1 cellular context compared by ENCODE assay signal in genomic region chr13:27427663-27428062, GRCh38.
TF ChIP-seq lines count a peak whose summit lies in the region.

No MANE protein-coding gene starts in this region.

TF ChIP-seq in K562, 482 proteins besides CTCF, POLR2A, EP300 and RAD21:
- TF ChIP-seq TRIM25 (IDR thresholded peaks at IDR 0.05; ENCODE audit: borderline replicate concordance) (no peak), DIDO1 (tag; IDR thresholded peaks at IDR 0.05; ENCODE audit: low read depth) (no peak), PML (IDR thresholded peaks at IDR 0.05; ENCODE audit: low read length) (no peak), TCF7 (IDR thresholded peaks at IDR 0.05; ENCODE audit: borderline replicate concordance) (no peak), ZFP30 (CRISPR knock-in tag; IDR thresholded peaks at IDR 0.05; ENCODE audit: borderline replicate concordance) (no peak), ZNF707 (CRISPR knock-in tag; conservative IDR thresholded peaks at IDR 0.05) (no peak), CAMTA2 (CRISPR knock-in tag; conservative IDR thresholded peaks at IDR 0.05) (no peak), ZEB2 (IDR thresholded peaks at IDR 0.05) (no peak), CEBPG (CRISPR knock-in tag; IDR thresholded peaks at IDR 0.05) (no peak), CEBPG (tag; conservative IDR thresholded peaks at IDR 0.05 in 1 of 2, IDR thresholded peaks at IDR 0.05 in 1 of 2) (no peak), STAT5A (IDR thresholded peaks at IDR 0.05; ENCODE audit: borderline replicate concordance, low read length) (no peak), MAFG (tag; conservative IDR thresholded peaks at IDR 0.05) (no peak)
TF ChIP-seq in K562: peak in this region for 0.
